Comparison of ENCODE assay signal across 11 cellular contexts in genomic region chr17:48954300-48954755, GRCh38. TPM values are rescaled to one million over a fixed set of nuclear protein-coding genes. Genes with fewer than 3 reads are reported as not detected.
A peak's percentile ranks its signal among the peaks of the same experiment; 100 is the strongest.
DNase-seq lines count a peak whose midpoint lies in the region; ATAC-seq and TF ChIP-seq lines count a peak whose summit lies in the region.
"Had no signal": no experiment of that assay in that cellular context is flagged by ENCODE, and none has a peak within 500 bp of the region (broad histone marks: within the 10 kb centered on the region; RNA-seq: fewer than 3 reads in every experiment).

No MANE protein-coding gene starts in this region.

- no peaks in the 10 kb centered on the region for H3K9me2 ChIP-seq in MM.1S (replicated peaks; ENCODE audit: insufficient read depth, low read length)

- no peaks in the 10 kb centered on the region for H4K20me1 ChIP-seq in MM.1S (ENCODE audit: insufficient read depth, low read length)
- H4K20me1 ChIP-seq: BLaER1 treated with 17β-estradiol and CSF1 and Interleukin-3, amounts not matched to agents 10 nM and 100 nM had no signal

- H3K27me3 Mint-ChIP-seq in progenitor cell of endocrine pancreas (no peaks in the 10 kb centered on the region), CD14-positive monocyte (ENCODE audit: low read depth in 3 of 3) (peaks cover 18 to 50% (median 27%) of the 10 kb centered on the region in 3 donors)

- H3K4me2 ChIP-seq in MM.1S (ENCODE audit: low read depth, low read length), result no peak overlapping the region

- peaks cover 10% of the 10 kb centered on the region for H3K4me1 Mint-ChIP-seq in progenitor cell of endocrine pancreas (ENCODE audit: low read depth)
- H3K4me1 Mint-ChIP-seq in CD14-positive monocyte, result no peaks in the 10 kb centered on the region

- H3K36me3 Mint-ChIP-seq in progenitor cell of endocrine pancreas (ENCODE audit: insufficient read depth) (no peaks in the 10 kb centered on the region), CD14-positive monocyte (no peaks in the 10 kb centered on the region)

- H3K27ac ChIP-seq in MM.1S (ENCODE audit: low read length), result no peak overlapping the region
- H3K27ac ChIP-seq: BLaER1 treated with 17β-estradiol and CSF1 and Interleukin-3, amounts not matched to agents 10 nM and 100 nM had no signal

- no peak overlapping the region for H3K4me3 ChIP-seq in MM.1S (ENCODE audit: low read length)
- H3K4me3 ChIP-seq: BLaER1 treated with 17β-estradiol and CSF1 and Interleukin-3, amounts not matched to agents 10 nM and 100 nM had no signal

- H3K9me3 Mint-ChIP-seq in progenitor cell of endocrine pancreas (ENCODE audit: low read depth), result no peaks in the 10 kb centered on the region
- peaks cover 0 to 1% (median 0%) of the 10 kb centered on the region in 7 donors for H3K9me3 Mint-ChIP-seq in CD14-positive monocyte

- no peaks in the 10 kb centered on the region for H3K36me3 ChIP-seq in MM.1S (replicated peaks; ENCODE audit: insufficient read depth, low read length)
- H3K36me3 ChIP-seq: BLaER1 treated with 17β-estradiol and CSF1 and Interleukin-3, amounts not matched to agents 10 nM and 100 nM had no signal

- no peaks in the 10 kb centered on the region for H3K4me1 ChIP-seq in MM.1S (ENCODE audit: low read length)

- ATAC-seq in HG03039 (IDR thresholded peaks at IDR 0.05; ENCODE audit: unreplicated experiment), result no peak

- no peaks in the 10 kb centered on the region for H3F3A ChIP-seq in MM.1S (ENCODE audit: insufficient read depth, low read length)

- no peak overlapping the region for H3K9ac ChIP-seq in MM.1S (ENCODE audit: low read length)
- H3K9ac ChIP-seq: BLaER1 treated with 17β-estradiol and CSF1 and Interleukin-3, amounts not matched to agents 10 nM and 100 nM had no signal

- DNase-seq in NCI-H526 (lab: John Stamatoyannopoulos, UW), result peak; percentile 15 to 62
- no peak for DNase-seq in NCI-H526 treated with DMSO at 0.1 percent for 48 hours (lab: John Stamatoyannopoulos, UW)
- DNase-seq in MM.1S, result no peak
- DNase-seq in cerebellar cortex (ENCODE audit: low spot score), result peak; percentile 75
- peak; percentile 19 for DNase-seq in progenitor cell of endocrine pancreas (ENCODE audit: low spot score, unreplicated experiment)
- no peak for DNase-seq in hippocampal formation (lab: John Stamatoyannopoulos, UW)
- no peak for DNase-seq in CD14-positive monocyte (ENCODE audit: low spot score)

- peak overlapping the region; percentile 86 for H3K27ac Mint-ChIP-seq in progenitor cell of endocrine pancreas
- H3K27ac Mint-ChIP-seq in CD14-positive monocyte, result peak overlapping the region in 1 of 7 donors; percentile 54

- no peaks in the 10 kb centered on the region for H3K79me2 ChIP-seq in MM.1S (ENCODE audit: low read length)

- H2AFZ ChIP-seq in MM.1S (ENCODE audit: low read length), result no peak overlapping the region

- intact Hi-C loops in CD14-positive monocyte (cut with micrococcal nuclease), result no loop called here

- TF ChIP-seq CTCF in MM.1S (IDR thresholded peaks at IDR 0.05; ENCODE audit: low read length), result 0 out of 2 replicates have a peak, but pooled peaks have one; percentile 11
- TF ChIP-seq CTCF in progenitor cell of endocrine pancreas (IDR thresholded peaks at IDR 0.05; ENCODE audit: unreplicated experiment), result peak; percentile 56
- TF ChIP-seq CTCF in CD14-positive monocyte (IDR thresholded peaks at IDR 0.05), result no peak

- H3K27me3 ChIP-seq in MM.1S (replicated peaks; ENCODE audit: insufficient read depth, low read length), result peaks cover 17% of the 10 kb centered on the region
- H3K27me3 ChIP-seq: BLaER1 treated with 17β-estradiol and CSF1 and Interleukin-3, amounts not matched to agents 10 nM and 100 nM had no signal

- H3K4me3 Mint-ChIP-seq in progenitor cell of endocrine pancreas (ENCODE audit: low read depth) (no peak overlapping the region), CD14-positive monocyte (no peak overlapping the region)

- no peaks in the 10 kb centered on the region for H3K9me3 ChIP-seq in MM.1S (replicated peaks; ENCODE audit: insufficient read depth, low read length)
- H3K9me3 ChIP-seq: BLaER1 treated with 17β-estradiol and CSF1 and Interleukin-3, amounts not matched to agents 10 nM and 100 nM had no signal

RNA-seq across cellular contexts. Expression of gene SNF8, which starts 9.7 kb away (rescaled TPM):
- 128 and 133 TPM in 2 replicates for total RNA-seq in progenitor cell of endocrine pancreas
- polyA plus RNA-seq in CD14-positive monocyte, result 100 to 1,000 TPM; 145 to 162 TPM

RNA-seq across cellular contexts. Expression of gene GIP, which starts 14.1 kb away (rescaled TPM):
- not detected in 2 replicates for total RNA-seq in progenitor cell of endocrine pancreas
- not detected for polyA plus RNA-seq in CD14-positive monocyte
- total RNA-seq: pulmonary artery endothelial cell; T-helper 1 cell treated with Interleukin-12 subunit alpha and Interleukin-12 subunit beta and Interleukin-4 antibody, amounts not matched to agents 30 ng/mL and 1 ng/mL, for 36 hours had no signal

RNA-seq across cellular contexts. Expression of gene IGF2BP1, which starts 42.9 kb away (rescaled TPM):
- total RNA-seq in progenitor cell of endocrine pancreas, result 298 and 326 TPM in 2 replicates
- polyA plus RNA-seq in CD14-positive monocyte, result not detected

RNA-seq across cellular contexts. Expression of gene UBE2Z, which starts 46.1 kb away (rescaled TPM):
- total RNA-seq in progenitor cell of endocrine pancreas, result 94.1 and 100 TPM in 2 replicates
- 10 to 100 TPM; 35.8 to 44.7 TPM for polyA plus RNA-seq in CD14-positive monocyte

Comparison
In these comparisons a context has a peak if more than half of its experiments do, and no peak if none do; other contexts are left out.
1. DNase-seq: peak in NCI-H526 (2 of 2), cerebellar cortex (single experiment) and progenitor cell of endocrine pancreas (single experiment); none in NCI-H526 treated with DMSO at 0.1 percent for 48 hours (single experiment), MM.1S (single experiment), hippocampal formation (0 of 2) and CD14-positive monocyte (single experiment).